In the genomic region with DNA sequence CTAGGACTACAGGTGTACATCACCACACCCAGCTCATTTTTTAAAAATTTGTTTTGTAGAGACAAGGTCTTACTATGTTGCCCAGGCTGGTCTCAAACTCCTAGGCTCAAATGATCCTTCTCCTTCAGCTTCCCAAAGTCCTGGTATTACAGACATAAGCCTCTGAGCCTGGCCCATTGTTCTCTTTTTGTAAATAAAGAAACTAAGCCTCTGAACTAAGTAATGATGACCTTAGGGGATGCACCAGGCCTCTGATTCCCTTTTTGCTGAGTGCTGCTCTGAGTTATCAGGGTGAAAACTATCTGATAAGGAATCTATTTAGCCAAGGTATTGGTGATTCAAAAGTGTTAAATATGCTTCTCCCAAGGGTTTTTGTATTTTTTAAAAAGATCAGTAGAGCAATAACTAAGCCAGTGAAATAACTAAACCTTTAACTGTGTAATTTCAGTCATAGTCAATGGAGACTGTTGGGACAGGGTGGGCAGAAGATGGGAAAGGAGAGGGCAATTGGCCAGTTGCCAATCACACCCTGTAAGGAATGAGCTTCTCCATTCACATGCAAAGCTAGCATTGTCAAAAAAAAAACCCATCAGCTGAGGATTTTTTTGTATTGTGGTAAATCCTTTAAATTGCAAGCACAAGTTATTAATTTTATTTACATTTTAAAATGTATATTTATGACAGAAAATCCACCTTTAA, we compare ENCODE assay signal across 16 cellular contexts.
DNase-seq lines count a peak whose midpoint lies in the region; ATAC-seq and TF ChIP-seq lines count a peak whose summit lies in the region.
"Had no signal": no experiment of that assay in that cellular context is flagged by ENCODE, and none has a peak within 500 bp of the region (broad histone marks: within the 10 kb centered on the region; RNA-seq: fewer than 3 reads in every experiment).

No MANE protein-coding gene starts in this region.

- no peak overlapping the region for H2BK12ac ChIP-seq in neuronal stem cell (ENCODE audit: low read length)

- POLR2A ChIA-PET in WTC11 (lab: Charles Lee), result no interaction called here

- no peak overlapping the region for H3K4me2 ChIP-seq in neuronal stem cell (ENCODE audit: insufficient read depth, low read length, poor library complexity, severe bottlenecking)

- no peak for TF ChIP-seq POLR2A in GM18505 (IDR thresholded peaks at IDR 0.05; ENCODE audit: borderline replicate concordance, extremely low read depth, insufficient read depth, insufficient read length)

- H3K27me3 Mint-ChIP-seq in WTC11 (ENCODE audit: low read depth), result no peaks in the 10 kb centered on the region

- H3K4me3 ChIP-seq in HAP-1 (no peak overlapping the region), neuronal stem cell (ENCODE audit: low read length in 2 of 2) (no peak overlapping the region)

- no peak overlapping the region for H2AK5ac ChIP-seq in neuronal stem cell (ENCODE audit: low read depth, low read length)

- DNase-seq in NCI-H1105 treated with DMSO at 0.1 percent for 48 hours (lab: John Stamatoyannopoulos, UW) (peak; percentile 10), NCI-H1105 (lab: John Stamatoyannopoulos, UW) (no peak), HAP-1 (ENCODE audit: low spot score in 2 of 2) (peak; percentile 71 to 72), WTC11 (ENCODE audit: low spot score) (no peak), neuronal stem cell (ENCODE audit: low spot score) (no peak), HK-2 (ENCODE audit: unreplicated experiment) (no peak)
- DNase-seq: CD8-positive, alpha-beta T cell; COR-L47; DMS153; DMS79 treated with DMSO at 0.1 percent for 48 hours; EL had no signal

- no peak overlapping the region for H3K14ac ChIP-seq in neuronal stem cell (ENCODE audit: low read length)

- CTCF ChIA-PET in WTC11 (lab: Charles Lee), result interaction anchor here (1.1 kb wide), 3 partner anchors 14 to 46 kb away, joined by 3 read pairs; no protein-coding TSS in a partner anchor

- H3K18ac ChIP-seq in neuronal stem cell (ENCODE audit: low read length), result no peak overlapping the region

- H3K27me3 ChIP-seq in HAP-1 (ENCODE audit: low read depth) (no peaks in the 10 kb centered on the region), neuronal stem cell (ENCODE audit: control insufficient read depth in 3 of 3, insufficient read depth in 3 of 3, low read depth in 1 of 3, low read length in 3 of 3) (no peaks in the 10 kb centered on the region)

- in situ Hi-C loops in HAP-1 (cut with MboI; ENCODE audit: low sequenced_read_pairs), result no loop called here

- H3K4me1 Mint-ChIP-seq in WTC11, result peaks cover 10% of the 10 kb centered on the region
- H3K4me1 Mint-ChIP-seq: CD14-positive monocyte, IgD-negative memory B cell had no signal

- no peak overlapping the region for H3K4ac ChIP-seq in neuronal stem cell (ENCODE audit: low read length)

- no peak overlapping the region for H2BK120ac ChIP-seq in neuronal stem cell (ENCODE audit: low read depth, low read length)

- ATAC-seq in WTC11, result peak; percentile 65
- no peak for ATAC-seq in GM18505 (IDR thresholded peaks at IDR 0.05; ENCODE audit: unreplicated experiment)
- ATAC-seq: CD8-positive, alpha-beta T cell; HCT116 had no signal

- H2BK5ac ChIP-seq in neuronal stem cell (ENCODE audit: low read length), result no peak overlapping the region

- H2AFZ ChIP-seq in neuronal stem cell (ENCODE audit: low read length), result peak overlapping the region; percentile 21

- no peak overlapping the region for H2BK15ac ChIP-seq in neuronal stem cell (ENCODE audit: low read length)

- H3K27ac ChIP-seq in neuronal stem cell (replicated peaks; ENCODE audit: low read length), result no peak overlapping the region
- H3K27ac ChIP-seq: 22Rv1 had no signal

- H3K9ac ChIP-seq in neuronal stem cell (ENCODE audit: low read depth, low read length, poor library complexity), result no peak overlapping the region

- no peaks in the 10 kb centered on the region for H3K79me1 ChIP-seq in neuronal stem cell (ENCODE audit: low read depth, low read length)

- H3K36me3 Mint-ChIP-seq in WTC11, result no peaks in the 10 kb centered on the region
- H3K36me3 Mint-ChIP-seq: CD14-positive monocyte; CD8-positive, alpha-beta T cell; IgD-negative memory B cell had no signal

- no peak overlapping the region for H4K8ac ChIP-seq in neuronal stem cell (ENCODE audit: low read depth, low read length)

- no peak overlapping the region for H3K27ac Mint-ChIP-seq in WTC11
- H3K27ac Mint-ChIP-seq: CD14-positive monocyte; CD8-positive, alpha-beta T cell; IgD-negative memory B cell had no signal

- H3K9me3 ChIP-seq in HAP-1, result no peaks in the 10 kb centered on the region
- H3K9me3 ChIP-seq in neuronal stem cell (replicated peaks in 1 of 2; ENCODE audit: control insufficient read depth in 2 of 2, insufficient read depth in 1 of 2, low read depth in 1 of 2, low read length in 2 of 2), result no peaks in the 10 kb centered on the region

- H3K4me1 ChIP-seq in HAP-1 (peaks cover 27% of the 10 kb centered on the region), neuronal stem cell (ENCODE audit: control insufficient read depth in 2 of 2, insufficient read depth in 1 of 2, low read depth in 1 of 2, low read length in 2 of 2) (no peaks in the 10 kb centered on the region)

- no peak overlapping the region for H3K4me3 Mint-ChIP-seq in WTC11
- H3K4me3 Mint-ChIP-seq: CD14-positive monocyte; CD8-positive, alpha-beta T cell; IgD-negative memory B cell had no signal

- peaks cover 11% of the 10 kb centered on the region for H3K9me3 Mint-ChIP-seq in WTC11
- H3K9me3 Mint-ChIP-seq: CD14-positive monocyte; CD8-positive, alpha-beta T cell; IgD-negative memory B cell had no signal

- TF ChIP-seq CTCF in WTC11 (IDR thresholded peaks at IDR 0.05), result no peak

- no peak overlapping the region for H4K91ac ChIP-seq in neuronal stem cell (ENCODE audit: low read depth, low read length, poor library complexity)

- no peak overlapping the region for H3K23ac ChIP-seq in neuronal stem cell (ENCODE audit: low read depth, low read length, poor library complexity)

- H3K36me3 ChIP-seq in HAP-1 (replicated peaks) (no peaks in the 10 kb centered on the region; the same call in 1 of the 2 replicates), neuronal stem cell (replicated peaks in 1 of 2; ENCODE audit: control insufficient read depth in 2 of 2, insufficient read depth in 2 of 2, low read length in 2 of 2) (no peaks in the 10 kb centered on the region)

TF ChIP-seq in WTC11, 78 proteins besides CTCF, POLR2A, EP300 and RAD21:
- TF ChIP-seq, protein P1, sequence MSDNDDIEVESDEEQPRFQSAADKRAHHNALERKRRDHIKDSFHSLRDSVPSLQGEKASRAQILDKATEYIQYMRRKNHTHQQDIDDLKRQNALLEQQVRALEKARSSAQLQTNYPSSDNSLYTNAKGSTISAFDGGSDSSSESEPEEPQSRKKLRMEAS (CRISPR knock-in tag; IDR thresholded peaks at IDR 0.05), result no peak
- TF ChIP-seq, protein P2, sequence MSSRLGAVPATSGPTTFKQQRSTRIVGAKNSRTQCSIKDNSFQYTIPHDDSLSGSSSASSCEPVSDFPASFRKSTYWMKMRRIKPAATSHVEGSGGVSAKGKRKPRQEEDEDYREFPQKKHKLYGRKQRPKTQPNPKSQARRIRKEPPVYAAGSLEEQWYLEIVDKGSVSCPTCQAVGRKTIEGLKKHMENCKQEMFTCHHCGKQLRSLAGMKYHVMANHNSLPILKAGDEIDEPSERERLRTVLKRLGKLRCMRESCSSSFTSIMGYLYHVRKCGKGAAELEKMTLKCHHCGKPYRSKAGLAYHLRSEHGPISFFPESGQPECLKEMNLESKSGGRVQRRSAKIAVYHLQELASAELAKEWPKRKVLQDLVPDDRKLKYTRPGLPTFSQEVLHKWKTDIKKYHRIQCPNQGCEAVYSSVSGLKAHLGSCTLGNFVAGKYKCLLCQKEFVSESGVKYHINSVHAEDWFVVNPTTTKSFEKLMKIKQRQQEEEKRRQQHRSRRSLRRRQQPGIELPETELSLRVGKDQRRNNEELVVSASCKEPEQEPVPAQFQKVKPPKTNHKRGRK (CRISPR knock-in tag; IDR thresholded peaks at IDR 0.05; ENCODE audit: borderline replicate concordance), result no peak
- TF ChIP-seq RORB (CRISPR knock-in tag; IDR thresholded peaks at IDR 0.05), result no peak

Comparison
In these comparisons a context has a peak if more than half of its experiments do, and no peak if none do; other contexts are left out.
1. DNase-seq: peak in NCI-H1105 treated with DMSO at 0.1 percent for 48 hours (single experiment) and HAP-1 (2 of 2); none in NCI-H1105 (single experiment), WTC11 (single experiment), neuronal stem cell (single experiment) and HK-2 (single experiment).